In the genomic region with DNA sequence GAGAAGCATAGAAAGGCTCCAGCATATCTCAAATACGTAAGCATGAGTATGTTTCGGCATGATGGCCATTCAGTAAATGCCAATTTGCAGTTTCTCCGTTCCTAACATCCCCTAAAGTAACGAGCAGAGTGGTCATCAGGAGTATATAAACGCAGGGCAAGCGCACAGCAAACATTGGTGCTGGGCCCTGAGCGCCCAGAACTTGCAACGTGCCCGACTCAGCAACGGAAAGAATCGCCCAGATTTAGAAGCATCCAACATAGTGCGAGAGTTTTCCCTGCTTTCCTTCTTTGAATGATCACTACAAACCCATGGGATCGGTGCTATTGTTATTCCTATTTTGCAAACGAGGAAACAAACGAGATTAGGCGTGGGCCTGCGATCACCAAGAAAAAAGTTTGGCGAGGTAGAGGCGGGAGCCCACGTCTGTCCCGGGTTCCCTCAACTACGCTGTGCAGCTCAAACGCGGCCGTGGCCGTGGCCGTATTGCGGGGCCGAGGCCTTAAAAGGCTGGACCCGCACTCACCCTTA, we compare ENCODE assay signal across 1 cellular context.
TF ChIP-seq lines count a peak whose summit lies in the region.

No MANE protein-coding gene starts in this region.

TF ChIP-seq in H1, 55 proteins besides CTCF, POLR2A, EP300 and RAD21:
- TF ChIP-seq POLR2AphosphoS5 (IDR thresholded peaks at IDR 0.05; ENCODE audit: low read depth, low read length) (peak; percentile 14; the same call in 1 of the 2 replicates), E2F6 (IDR thresholded peaks at IDR 0.05) (0 out of 2 replicates have a peak, but pooled peaks have one; percentile 2), SAP30 (IDR thresholded peaks at IDR 0.05; ENCODE audit: insufficient read depth, insufficient replicate concordance, low read length) (peak; percentile 13), HDAC6 (IDR thresholded peaks at IDR 0.05; ENCODE audit: low read depth, low read length) (no peak)
